In the genomic region with DNA sequence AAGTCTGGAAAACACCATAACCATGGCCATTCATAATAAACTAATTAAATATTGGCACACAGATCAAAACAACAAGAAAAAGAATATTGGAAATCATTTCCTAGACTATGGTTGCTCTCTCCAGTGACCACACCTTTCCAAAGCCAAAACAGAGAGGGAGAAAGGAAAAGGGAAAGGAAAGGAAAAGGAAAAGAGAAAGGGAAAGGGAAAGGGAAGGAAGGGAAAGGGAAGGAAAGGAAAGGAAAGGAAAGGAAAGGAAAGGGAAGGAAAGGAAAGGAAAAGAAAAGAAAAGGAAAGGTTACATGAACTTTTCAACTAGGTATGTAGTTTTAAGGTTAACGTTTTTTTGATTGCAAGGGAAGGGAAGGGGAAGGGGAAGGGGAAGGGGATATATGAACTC, we compare ENCODE assay signal across 38 cellular contexts.
"Had no signal": no experiment of that assay in that cellular context is flagged by ENCODE, and none has a peak within 500 bp of the region (broad histone marks: within the 10 kb centered on the region; RNA-seq: fewer than 3 reads in every experiment).

No MANE protein-coding gene starts in this region.

- H3K27me3 ChIP-seq: adrenal gland, ascending aorta, body of pancreas, brain microvascular endothelial cell, breast epithelium, cardiac muscle cell had no signal

- H3K36me3 Mint-ChIP-seq: activated naive CD4-positive, alpha-beta T cell treated with anti-CD3 and anti-CD28 coated beads, Interleukin-2, amount 10 ng/mL, durations not matched to agents 7 days and 5 days; activated naive CD8-positive, alpha-beta T cell treated with anti-CD3 and anti-CD28 coated beads for 36 hours; activated naive CD8-positive, alpha-beta T cell treated with anti-CD3 and anti-CD28 coated beads, Interleukin-2, amount 10 ng/mL, durations not matched to agents 7 days and 5 days; brain had no signal

- ATAC-seq: activated naive CD4-positive, alpha-beta T cell treated with anti-CD3 and anti-CD28 coated beads, Interleukin-2, amount 50 U/mL, for 72 hours; activated naive CD8-positive, alpha-beta T cell treated with anti-CD3 and anti-CD28 coated beads, Interleukin-2, amount 50 U/mL, for 24 hours; activated T-cell treated with anti-CD3 and anti-CD28 coated beads, Interleukin-2, amount 50 U/mL, for 4 hours; activated T-cell treated with anti-CD3 and anti-CD28 coated beads, Interleukin-2, amount 50 U/mL, for 72 hours; activated T-helper 17 cell treated with anti-CD3 and anti-CD28 coated beads, Interleukin-2, amount 50 U/mL, for 72 hours; body of pancreas had no signal

- H3K4me3 ChIP-seq: adrenal gland, ascending aorta, body of pancreas, breast epithelium, cardiac muscle cell had no signal

- H3K27ac Mint-ChIP-seq: activated naive CD4-positive, alpha-beta T cell treated with anti-CD3 and anti-CD28 coated beads for 36 hours; activated naive CD4-positive, alpha-beta T cell treated with anti-CD3 and anti-CD28 coated beads, Interleukin-2, amount 10 ng/mL, durations not matched to agents 7 days and 5 days; activated naive CD4-positive, alpha-beta T cell treated with anti-CD3 and anti-CD28 coated beads, Interleukin-2, amount 50 U/mL, for 24 hours; activated naive CD4-positive, alpha-beta T cell treated with anti-CD3 and anti-CD28 coated beads, Interleukin-2, amount 50 U/mL, for 72 hours; activated naive CD8-positive, alpha-beta T cell; activated naive CD8-positive, alpha-beta T cell treated with anti-CD3 and anti-CD28 coated beads for 36 hours; activated naive CD8-positive, alpha-beta T cell treated with anti-CD3 and anti-CD28 coated beads, Interleukin-2, amount 10 ng/mL, durations not matched to agents 7 days and 5 days; activated naive CD8-positive, alpha-beta T cell treated with anti-CD3 and anti-CD28 coated beads, Interleukin-2, amount 50 U/mL, for 24 hours; activated T-cell treated with anti-CD3 and anti-CD28 coated beads, Interleukin-2, amount 50 U/mL, for 72 hours; activated T-helper 1 cell treated with anti-CD3 and anti-CD28 coated beads, Interleukin-12 subunit alpha, Interleukin-12 subunit beta, Interleukin-2, Interleukin-4 antibody, amounts not matched to agents 30 ng/mL and 10 ng/mL and 1 ng/mL, durations not matched to agents 14 hours and 24 hours and 36 hours; activated T-helper 17 cell treated with anti-CD3 and anti-CD28 coated beads, Interleukin-2, amount 50 U/mL, for 72 hours; activated T-helper 2 cell treated with anti-CD3 and anti-CD28 coated beads, Interferon-gamma antibody, Interleukin-2, Interleukin-4, amounts not matched to agents 10 μg/mL and 5 μg/mL and 100 μg/mL, durations not matched to agents 14 hours and 24 hours and 36 hours; brain had no signal

- H3K4me1 Mint-ChIP-seq: activated naive CD4-positive, alpha-beta T cell treated with anti-CD3 and anti-CD28 coated beads, Interleukin-2, amount 10 ng/mL, durations not matched to agents 7 days and 5 days; activated naive CD4-positive, alpha-beta T cell treated with anti-CD3 and anti-CD28 coated beads, Interleukin-2, amount 50 U/mL, for 24 hours; activated naive CD8-positive, alpha-beta T cell treated with anti-CD3 and anti-CD28 coated beads for 36 hours; activated naive CD8-positive, alpha-beta T cell treated with anti-CD3 and anti-CD28 coated beads, Interleukin-2, amount 10 ng/mL, durations not matched to agents 7 days and 5 days; activated naive CD8-positive, alpha-beta T cell treated with anti-CD3 and anti-CD28 coated beads, Interleukin-2, amount 50 U/mL, for 24 hours; activated T-helper 17 cell treated with anti-CD3 and anti-CD28 coated beads, Interleukin-2, amount 50 U/mL, for 72 hours; brain; central memory CD8-positive, alpha-beta T cell had no signal

- FAIRE-seq: astrocyte, bronchial epithelial cell had no signal

- H3K9me3 Mint-ChIP-seq: activated naive CD4-positive, alpha-beta T cell treated with anti-CD3 and anti-CD28 coated beads, Interleukin-2, amount 10 ng/mL, durations not matched to agents 7 days and 5 days; activated naive CD4-positive, alpha-beta T cell treated with anti-CD3 and anti-CD28 coated beads, Interleukin-2, amount 50 U/mL, for 24 hours; activated naive CD8-positive, alpha-beta T cell treated with anti-CD3 and anti-CD28 coated beads, Interleukin-2, amount 50 U/mL, for 24 hours; activated T-helper 1 cell treated with anti-CD3 and anti-CD28 coated beads, Interleukin-12 subunit alpha, Interleukin-12 subunit beta, Interleukin-2, Interleukin-4 antibody, amounts not matched to agents 30 ng/mL and 10 ng/mL and 1 ng/mL, durations not matched to agents 14 hours and 24 hours and 36 hours; activated T-helper 17 cell treated with anti-CD3 and anti-CD28 coated beads, Interleukin-2, amount 50 U/mL, for 72 hours; activated T-helper 2 cell treated with anti-CD3 and anti-CD28 coated beads, Interferon-gamma antibody, Interleukin-2, Interleukin-4, amounts not matched to agents 10 μg/mL and 5 μg/mL and 100 μg/mL, durations not matched to agents 14 hours and 24 hours and 36 hours; central memory CD8-positive, alpha-beta T cell had no signal

- H3K36me3 ChIP-seq: adrenal gland, ascending aorta, brain microvascular endothelial cell, breast epithelium, cardiac muscle cell had no signal

- DNase-seq: activated effector memory CD4-positive, alpha-beta T cell treated with anti-CD3 and anti-CD28 coated beads, Interleukin-2, amount 50 U/mL, for 16 hours; activated effector memory CD4-positive, alpha-beta T cell treated with Interleukin-2 at 50 U/mL for 16 hours; activated gamma-delta T cell; activated gamma-delta T cell treated with Interleukin-2 at 50 U/mL for 16 hours; activated naive CD4-positive, alpha-beta T cell; activated naive CD4-positive, alpha-beta T cell treated with anti-CD3 and anti-CD28 coated beads for 36 hours; activated naive CD4-positive, alpha-beta T cell treated with anti-CD3 and anti-CD28 coated beads, Interleukin-2, amount 10 ng/mL, durations not matched to agents 7 days and 5 days; activated naive CD4-positive, alpha-beta T cell treated with anti-CD3 and anti-CD28 coated beads, Interleukin-2, amount 50 U/mL, for 16 hours; activated naive CD4-positive, alpha-beta T cell treated with Interleukin-2 at 50 U/mL for 16 hours; activated naive CD8-positive, alpha-beta T cell treated with anti-CD3 and anti-CD28 coated beads for 36 hours; activated naive CD8-positive, alpha-beta T cell treated with anti-CD3 and anti-CD28 coated beads, Interleukin-2, amount 10 ng/mL, durations not matched to agents 7 days and 5 days; activated naive CD8-positive, alpha-beta T cell treated with anti-CD3 and anti-CD28 coated beads, Interleukin-2, amount 50 U/mL, for 24 hours; activated T-cell treated with anti-CD3 and anti-CD28 coated beads, Interleukin-2, amount 50 U/mL, for 4 hours; activated T-cell treated with anti-CD3 and anti-CD28 coated beads, Interleukin-2, amount 50 U/mL, for 48 hours; activated T-cell treated with anti-CD3 and anti-CD28 coated beads, Interleukin-2, amount 50 U/mL, for 72 hours; adrenal gland; amniotic stem cell; amygdala; anterior cingulate cortex; aorta; body of pancreas; brain microvascular endothelial cell; caudate nucleus; central memory CD4-positive, alpha-beta T cell; cerebellar nuclear complex had no signal

- H3K9me3 ChIP-seq: adrenal gland, ascending aorta, body of pancreas had no signal

- H3K4me3 Mint-ChIP-seq: activated naive CD4-positive, alpha-beta T cell treated with anti-CD3 and anti-CD28 coated beads for 36 hours; activated naive CD4-positive, alpha-beta T cell treated with anti-CD3 and anti-CD28 coated beads, Interleukin-2, amount 10 ng/mL, durations not matched to agents 7 days and 5 days; activated naive CD4-positive, alpha-beta T cell treated with anti-CD3 and anti-CD28 coated beads, Interleukin-2, amount 50 U/mL, for 24 hours; activated naive CD8-positive, alpha-beta T cell; activated naive CD8-positive, alpha-beta T cell treated with anti-CD3 and anti-CD28 coated beads for 36 hours; activated naive CD8-positive, alpha-beta T cell treated with anti-CD3 and anti-CD28 coated beads, Interleukin-2, amount 10 ng/mL, durations not matched to agents 7 days and 5 days; activated naive CD8-positive, alpha-beta T cell treated with anti-CD3 and anti-CD28 coated beads, Interleukin-2, amount 50 U/mL, for 24 hours; activated T-cell treated with anti-CD3 and anti-CD28 coated beads, Interleukin-2, amount 50 U/mL, for 4 hours; activated T-cell treated with anti-CD3 and anti-CD28 coated beads, Interleukin-2, amount 50 U/mL, for 72 hours; activated T-helper 1 cell treated with anti-CD3 and anti-CD28 coated beads, Interleukin-12 subunit alpha, Interleukin-12 subunit beta, Interleukin-2, Interleukin-4 antibody, amounts not matched to agents 30 ng/mL and 10 ng/mL and 1 ng/mL, durations not matched to agents 14 hours and 24 hours and 36 hours; activated T-helper 17 cell treated with anti-CD3 and anti-CD28 coated beads, Interleukin-2, amount 50 U/mL, for 72 hours; brain; central memory CD8-positive, alpha-beta T cell had no signal

- H3K27ac ChIP-seq: adrenal gland, ascending aorta, body of pancreas, brain microvascular endothelial cell, breast epithelium, cardiac muscle cell had no signal

- H3K27me3 Mint-ChIP-seq: activated naive CD4-positive, alpha-beta T cell treated with anti-CD3 and anti-CD28 coated beads, Interleukin-2, amount 10 ng/mL, durations not matched to agents 7 days and 5 days; activated naive CD4-positive, alpha-beta T cell treated with anti-CD3 and anti-CD28 coated beads, Interleukin-2, amount 50 U/mL, for 24 hours; activated naive CD8-positive, alpha-beta T cell; activated naive CD8-positive, alpha-beta T cell treated with anti-CD3 and anti-CD28 coated beads for 36 hours; activated naive CD8-positive, alpha-beta T cell treated with anti-CD3 and anti-CD28 coated beads, Interleukin-2, amount 10 ng/mL, durations not matched to agents 7 days and 5 days; activated naive CD8-positive, alpha-beta T cell treated with anti-CD3 and anti-CD28 coated beads, Interleukin-2, amount 50 U/mL, for 24 hours; activated T-helper 17 cell treated with anti-CD3 and anti-CD28 coated beads, Interleukin-2, amount 50 U/mL, for 72 hours had no signal

- H3K4me1 ChIP-seq: adrenal gland, ascending aorta, body of pancreas, breast epithelium had no signal
